Comparison of ENCODE assay signal across 10 cellular contexts in the genomic region with DNA sequence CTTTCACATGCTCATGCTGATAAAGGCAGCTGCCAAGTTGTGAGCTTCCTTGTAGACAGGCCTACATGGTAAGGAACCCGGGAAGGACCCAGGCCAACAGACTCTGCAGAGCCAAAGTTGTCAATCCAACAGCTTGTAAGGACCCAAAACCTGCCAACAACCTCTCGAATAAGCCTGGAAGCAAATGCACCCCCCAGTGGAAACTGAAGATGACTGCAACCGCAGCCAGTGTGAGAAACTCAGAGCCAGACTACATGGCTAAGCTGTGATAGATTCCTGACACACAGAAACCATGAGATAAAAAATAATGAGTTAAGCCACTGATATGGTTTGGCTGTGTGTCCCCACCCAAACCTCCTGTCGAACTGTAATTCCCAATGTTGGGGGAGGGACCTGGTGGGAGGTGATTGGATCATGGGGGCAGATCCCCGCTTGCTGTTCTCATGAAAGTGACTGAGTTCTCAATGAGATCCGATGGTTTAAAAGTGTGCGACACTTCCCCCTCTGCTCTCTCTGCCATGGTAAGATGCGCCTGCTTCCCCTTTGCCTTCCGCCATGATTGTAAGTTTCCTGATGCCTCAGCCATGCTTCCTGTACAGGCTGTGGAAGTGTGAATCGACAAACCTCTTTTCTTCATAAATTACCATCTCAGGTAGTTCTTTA. TPM values are rescaled to one million over a fixed set of nuclear protein-coding genes. Genes with fewer than 3 reads are reported as not detected.
DNase-seq lines count a peak whose midpoint lies in the region; ATAC-seq and TF ChIP-seq lines count a peak whose summit lies in the region.
"Had no signal": no experiment of that assay in that cellular context is flagged by ENCODE, and none has a peak within 500 bp of the region (broad histone marks: within the 10 kb centered on the region; RNA-seq: fewer than 3 reads in every experiment).

No MANE protein-coding gene starts in this region.

- TF ChIP-seq CTCF in BE2C (IDR thresholded peaks at IDR 0.05; ENCODE audit: low read depth, low read length) (peak; percentile 43), hepatocyte (IDR thresholded peaks at IDR 0.05; ENCODE audit: poor library complexity) (peak; percentile 40), spleen (IDR thresholded peaks at IDR 0.05 in 8 of 11, conservative IDR thresholded peaks at IDR 0.05 in 3 of 11) (peak in 1 of 11 experiments; percentile 13)

- H2AFZ ChIP-seq in hepatocyte, result no peak overlapping the region

- no peaks in the 10 kb centered on the region for H3K9me2 ChIP-seq in hepatocyte (replicated peaks; ENCODE audit: insufficient read depth)

- DNase-seq in BE2C (no peak), H7 (peak; percentile 60), SK-MEL-5 (ENCODE audit: low read depth, low spot score) (peak; percentile 65), hepatocyte (ENCODE audit: low spot score) (peak; percentile 54), NCI-H1694 treated with DMSO at 0.1 percent for 48 hours (lab: John Stamatoyannopoulos, UW) (no peak), NCI-H1436 treated with DMSO at 0.1 percent for 48 hours (lab: John Stamatoyannopoulos, UW) (no peak), spleen (no peak)

- H3K36me3 ChIP-seq in BE2C, result no peaks in the 10 kb centered on the region
- H3K36me3 ChIP-seq in H7 (replicated peaks; ENCODE audit: control insufficient read depth, insufficient read depth, low read length), result no peaks in the 10 kb centered on the region
- H3K36me3 ChIP-seq in hepatocyte (replicated peaks; ENCODE audit: insufficient read depth, low read depth), result no peaks in the 10 kb centered on the region
- H3K36me3 ChIP-seq in spleen, result no peaks in the 10 kb centered on the region
- H3K36me3 ChIP-seq: thoracic aorta had no signal

- WGBS in hepatocyte (ENCODE audit: low lambda C conversion rate, missing lambda C conversion rate), result 54% methylated on average over 10 of the region's 10 CpGs
- 40 to 61% (median 43%) methylated on average over 9 to 10 of the region's 10 CpGs for WGBS in spleen, 5 donors

- no peaks in the 10 kb centered on the region for H3K79me2 ChIP-seq in hepatocyte

- no peak overlapping the region for H3K4me3 ChIP-seq in BE2C (ENCODE audit: low read depth, low read length)
- no peak overlapping the region for H3K4me3 ChIP-seq in H7 (ENCODE audit: insufficient read depth, low read depth, low read length)
- H3K4me3 ChIP-seq in hepatocyte, result no peak overlapping the region
- H3K4me3 ChIP-seq in spleen, result no peak overlapping the region
- H3K4me3 ChIP-seq: thoracic aorta had no signal

- no peak overlapping the region for H3K4me2 ChIP-seq in hepatocyte

- H3K27me3 ChIP-seq in BE2C (no peaks in the 10 kb centered on the region), H7 (ENCODE audit: control insufficient read depth, insufficient read depth, low read length) (no peaks in the 10 kb centered on the region), hepatocyte (peaks cover 8% of the 10 kb centered on the region), spleen (replicated peaks in 1 of 7) (peaks cover 0 to 29% (median 24%) of the 10 kb centered on the region in 7 donors)

- no peak for ATAC-seq in GM21717 (IDR thresholded peaks at IDR 0.05; ENCODE audit: unreplicated experiment)

- TF ChIP-seq POLR2A in spleen (IDR thresholded peaks at IDR 0.05), result no peak

- no peaks in the 10 kb centered on the region for H4K20me1 ChIP-seq in hepatocyte (ENCODE audit: insufficient read depth, poor library complexity, severe bottlenecking)

- H3K4me1 ChIP-seq in BE2C (no peaks in the 10 kb centered on the region), hepatocyte (ENCODE audit: insufficient read depth) (no peaks in the 10 kb centered on the region), spleen (peaks cover 0 to 26% (median 0%) of the 10 kb centered on the region in 6 donors)

- H3K27ac ChIP-seq in hepatocyte, result no peak overlapping the region
- H3K27ac ChIP-seq in spleen, result no peak overlapping the region
- H3K27ac ChIP-seq: thoracic aorta had no signal

- in situ Hi-C loops in SK-MEL-5 (cut with HindIII; ENCODE audit: low pct_unique_long_range_greater_than_20kb, low sequenced_read_pairs), result no loop called here

- intact Hi-C loops in spleen (cut with DNase I; ENCODE audit: low total_unique reads), result no loop called here

- no peaks in the 10 kb centered on the region for H3K9me3 ChIP-seq in BE2C
- H3K9me3 ChIP-seq in hepatocyte (ENCODE audit: low read depth), result no peaks in the 10 kb centered on the region
- no peaks in the 10 kb centered on the region for H3K9me3 ChIP-seq in spleen
- H3K9me3 ChIP-seq: thoracic aorta had no signal

RNA-seq across cellular contexts. Expression of a gene that starts 18.8 kb away (rescaled TPM):
- not detected for polyA plus RNA-seq in BE2C (2012; ENCODE audit: insufficient read depth, insufficient read length, low read depth)
- total RNA-seq in H7 (2014; rRNA removed; shearing (Covaris generic)), result 4.2 and 10.8 TPM in 2 replicates
- total RNA-seq in SK-MEL-5 (2014; rRNA removed; shearing (Covaris generic)), result not detected in 2 replicates
- not detected in 2 replicates for polyA plus RNA-seq in SK-MEL-5 (2015; cell fraction: cytosol; rRNA removed)
- polyA plus RNA-seq in SK-MEL-5 (2015; cell fraction: nucleus; rRNA removed), result not detected in 2 replicates
- not detected in 2 replicates for total RNA-seq in hepatocyte
- polyA plus RNA-seq in hepatocyte, result not detected in 2 replicates
- not detected for total RNA-seq in spleen
- not detected for polyA plus RNA-seq in spleen
- total RNA-seq: activated CD8-positive, alpha-beta memory T cell treated with anti-CD3 and anti-CD28 coated beads for 36 hours; thoracic aorta had no signal

RNA-seq across cellular contexts. Expression of a gene that starts 20.8 kb away (rescaled TPM):
- 3.1 TPM for polyA plus RNA-seq in BE2C (2012; ENCODE audit: insufficient read depth, insufficient read length, low read depth)
- total RNA-seq in H7 (2014; rRNA removed; shearing (Covaris generic)), result 0.94 and 3.0 TPM in 2 replicates
- total RNA-seq in SK-MEL-5 (2014; rRNA removed; shearing (Covaris generic)), result 0.35 TPM in 1 of 2 replicates, not detected in the other
- 0.32 TPM in 1 of 2 replicates, not detected in the other for polyA plus RNA-seq in SK-MEL-5 (2015; cell fraction: cytosol; rRNA removed)
- polyA plus RNA-seq in SK-MEL-5 (2015; cell fraction: nucleus; rRNA removed), result 1.1 TPM in 1 of 2 replicates, not detected in the other
- total RNA-seq in hepatocyte (0.83 and 1.4 TPM in 2 replicates), spleen (1 to 10 TPM in 2 of 7 donors, under 1 TPM in 5; 0.23 to 1.6 (median 0.97) TPM)
- polyA plus RNA-seq in hepatocyte (2.5 and 3.2 TPM in 2 replicates), spleen (1 to 10 TPM; 2.0 to 4.1 (median 2.7) TPM)
- total RNA-seq: thoracic aorta had no signal

RNA-seq across cellular contexts. Expression of a gene that starts 23.2 kb away (rescaled TPM):
- not detected for polyA plus RNA-seq in BE2C (2012; ENCODE audit: insufficient read depth, insufficient read length, low read depth)
- not detected in 2 replicates for total RNA-seq in H7 (2014; rRNA removed; shearing (Covaris generic))
- not detected in 2 replicates for total RNA-seq in SK-MEL-5 (2014; rRNA removed; shearing (Covaris generic))
- not detected in 2 replicates for polyA plus RNA-seq in SK-MEL-5 (2015; cell fraction: cytosol; rRNA removed)
- not detected in 2 replicates for polyA plus RNA-seq in SK-MEL-5 (2015; cell fraction: nucleus; rRNA removed)
- total RNA-seq in hepatocyte (not detected in 2 replicates), spleen (not detected)
- polyA plus RNA-seq in hepatocyte (not detected in 2 replicates), spleen (not detected)
- total RNA-seq: activated CD8-positive, alpha-beta memory T cell treated with anti-CD3 and anti-CD28 coated beads for 36 hours; thoracic aorta had no signal

RNA-seq across cellular contexts. Expression of a gene that starts 39.5 kb away (rescaled TPM):
- polyA plus RNA-seq in BE2C (2012; ENCODE audit: insufficient read depth, insufficient read length, low read depth), result not detected
- total RNA-seq in H7 (2014; rRNA removed; shearing (Covaris generic)), result not detected in 2 replicates
- not detected in 2 replicates for total RNA-seq in SK-MEL-5 (2014; rRNA removed; shearing (Covaris generic))
- not detected in 2 replicates for polyA plus RNA-seq in SK-MEL-5 (2015; cell fraction: cytosol; rRNA removed)
- not detected in 2 replicates for polyA plus RNA-seq in SK-MEL-5 (2015; cell fraction: nucleus; rRNA removed)
- total RNA-seq in hepatocyte (not detected in 2 replicates), spleen (1 to 10 TPM in 1 of 7 donors, under 1 TPM in 1, not detected in 5; 0.91 to 2.3 TPM)
- polyA plus RNA-seq in hepatocyte (0.88 and 1.2 TPM in 2 replicates), spleen (1 to 10 TPM in 1 of 3 donors, under 1 TPM in 2; 0.44 to 1.4 (median 0.64) TPM)
- total RNA-seq: activated CD8-positive, alpha-beta memory T cell treated with anti-CD3 and anti-CD28 coated beads for 36 hours had no signal

RNA-seq across cellular contexts. Expression of a gene that starts 47.6 kb away (rescaled TPM):
- 0.51 TPM for polyA plus RNA-seq in BE2C (2012; ENCODE audit: insufficient read depth, insufficient read length, low read depth)
- total RNA-seq in H7 (2014; rRNA removed; shearing (Covaris generic)), result not detected in 2 replicates
- not detected in 2 replicates for total RNA-seq in SK-MEL-5 (2014; rRNA removed; shearing (Covaris generic))
- not detected in 2 replicates for polyA plus RNA-seq in SK-MEL-5 (2015; cell fraction: cytosol; rRNA removed)
- polyA plus RNA-seq in SK-MEL-5 (2015; cell fraction: nucleus; rRNA removed), result not detected in 2 replicates
- total RNA-seq in hepatocyte (not detected in 2 replicates), spleen (not detected)
- polyA plus RNA-seq in hepatocyte (0.10 TPM in 1 of 2 replicates, not detected in the other), spleen (not detected)
- total RNA-seq: activated CD8-positive, alpha-beta memory T cell treated with anti-CD3 and anti-CD28 coated beads for 36 hours; thoracic aorta had no signal

Comparison
In these comparisons a context has a peak if more than half of its experiments do, and no peak if none do; other contexts are left out.
1. DNase-seq: peak in H7 (single experiment), SK-MEL-5 (single experiment) and hepatocyte (single experiment); none in BE2C (single experiment), NCI-H1694 treated with DMSO at 0.1 percent for 48 hours (single experiment), NCI-H1436 treated with DMSO at 0.1 percent for 48 hours (single experiment) and spleen (single experiment).